ENCODE assay signal across 1 cellular context in the genomic region with DNA sequence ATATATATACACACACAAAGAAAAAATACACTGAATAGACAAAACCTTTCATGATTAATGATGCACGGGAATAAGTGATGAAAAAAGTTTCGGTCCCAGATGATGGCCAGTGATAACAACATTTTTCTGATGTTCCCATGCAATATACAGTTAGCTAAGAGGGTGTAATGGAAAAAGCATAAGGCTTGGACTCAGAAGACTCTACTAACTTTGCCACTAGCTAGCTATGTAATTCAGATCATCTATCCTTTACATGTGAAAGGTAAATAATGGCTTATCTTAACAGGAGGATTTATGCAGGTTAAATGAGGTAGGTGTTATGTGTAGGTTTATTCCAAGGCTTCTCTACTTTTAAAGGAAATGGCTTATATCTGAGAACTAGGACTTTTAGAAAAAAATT.
A peak's percentile ranks its signal among the peaks of the same experiment; 100 is the strongest.
TF ChIP-seq lines count a peak whose summit lies in the region.

No MANE protein-coding gene starts in this region.

TF ChIP-seq in HepG2, 621 proteins besides CTCF, POLR2A, EP300 and RAD21:
- TF ChIP-seq RBM22 (optimal IDR thresholded peaks at IDR 0.05; ENCODE audit: low read length) = peak; percentile 30
- TF ChIP-seq, protein P1, sequence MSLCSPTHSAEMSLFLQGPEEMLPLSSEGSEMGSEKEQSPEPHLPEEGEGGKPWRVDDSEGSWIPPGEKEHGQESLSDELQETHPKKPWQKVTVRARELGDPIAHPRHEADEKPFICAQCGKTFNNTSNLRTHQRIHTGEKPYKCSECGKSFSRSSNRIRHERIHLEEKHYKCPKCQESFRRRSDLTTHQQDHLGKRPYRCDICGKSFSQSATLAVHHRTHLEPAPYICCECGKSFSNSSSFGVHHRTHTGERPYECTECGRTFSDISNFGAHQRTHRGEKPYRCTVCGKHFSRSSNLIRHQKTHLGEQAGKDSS (CRISPR knock-in tag; IDR thresholded peaks at IDR 0.05; ENCODE audit: borderline replicate concordance, low read depth) = no peak
- TF ChIP-seq, protein P2, sequence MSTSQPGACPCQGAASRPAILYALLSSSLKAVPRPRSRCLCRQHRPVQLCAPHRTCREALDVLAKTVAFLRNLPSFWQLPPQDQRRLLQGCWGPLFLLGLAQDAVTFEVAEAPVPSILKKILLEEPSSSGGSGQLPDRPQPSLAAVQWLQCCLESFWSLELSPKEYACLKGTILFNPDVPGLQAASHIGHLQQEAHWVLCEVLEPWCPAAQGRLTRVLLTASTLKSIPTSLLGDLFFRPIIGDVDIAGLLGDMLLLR (CRISPR knock-in tag; IDR thresholded peaks at IDR 0.05) = no peak
- TF ChIP-seq POLR2AphosphoS5 (IDR thresholded peaks at IDR 0.05; ENCODE audit: low read depth, low read length) = peak; percentile 52
- no peak for TF ChIP-seq ZNF776 (CRISPR knock-in tag; IDR thresholded peaks at IDR 0.05)
- peak; percentile 57; the same call in 1 of the 2 replicates for TF ChIP-seq RBFOX2 (IDR thresholded peaks at IDR 0.05; ENCODE audit: low read depth, low read length)
